Comparison of ENCODE assay signal across 8 cellular contexts in the genomic region with DNA sequence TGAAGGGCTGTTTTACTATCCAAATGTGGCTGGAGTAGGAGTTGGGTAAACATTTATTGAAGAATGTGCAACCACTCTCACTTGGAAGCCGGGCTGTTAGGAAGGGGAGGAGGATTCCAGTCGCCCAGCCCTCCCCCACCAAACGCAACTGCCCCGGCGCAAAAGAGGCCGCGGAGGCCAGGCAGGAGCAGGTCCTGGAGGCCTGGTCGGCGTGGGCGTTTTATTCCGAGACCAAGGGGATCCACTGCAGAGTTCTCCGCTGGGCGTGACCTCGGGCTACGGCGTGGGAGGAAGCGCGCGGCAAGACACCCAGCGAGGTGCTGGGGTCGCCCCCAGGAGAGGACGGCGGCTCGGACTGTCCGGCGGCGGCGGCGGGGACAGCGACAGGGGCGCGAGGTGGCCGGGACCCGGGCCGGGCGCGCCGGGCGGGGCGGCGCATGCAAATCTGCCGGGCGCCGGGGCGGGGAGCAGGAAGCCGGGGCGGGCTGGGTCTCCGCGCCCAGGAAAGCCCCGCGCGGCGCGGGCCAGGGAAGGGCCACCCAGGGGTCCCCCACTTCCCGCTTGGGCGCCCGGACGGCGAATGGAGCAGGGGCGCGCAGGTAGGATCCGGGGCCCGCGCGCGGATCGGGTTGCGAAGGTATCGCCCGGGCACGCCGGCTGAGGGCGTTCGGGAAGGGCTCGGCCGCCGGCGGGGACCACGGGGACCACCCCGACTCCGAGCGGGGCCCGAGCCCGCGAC. TPM values are rescaled to one million over a fixed set of nuclear protein-coding genes. Genes with fewer than 3 reads are reported as not detected.
DNase-seq lines count a peak whose midpoint lies in the region; ATAC-seq and TF ChIP-seq lines count a peak whose summit lies in the region.

A gene (plus strand): TSS at position 553 of the 739 bp plus-strand sequence. CDS start 26,230 bp downstream, outside the sequence.

- RAD21 ChIA-PET in HCT116 (lab: Charles Lee; ENCODE audit: low non-redundant PET in 1 of 2, low total read pairs in 2 of 2, uncharacterized antibody in 2 of 2, unreplicated experiment in 2 of 2) = no interaction called here

- H3K27me3 ChIP-seq in HCT116 (ENCODE audit: insufficient read depth, low read length) = no peaks in the 10 kb centered on the region
- H3K27me3 ChIP-seq in neutrophil = no peaks in the 10 kb centered on the region
- no peaks in the 10 kb centered on the region for H3K27me3 ChIP-seq in testis

- H3K9me3 Mint-ChIP-seq in activated T-helper 17 cell treated with anti-CD3 and anti-CD28 coated beads, Interleukin-2, amount 50 U/mL, for 72 hours = no peaks in the 10 kb centered on the region

- H3K27me3 Mint-ChIP-seq in activated T-helper 17 cell treated with anti-CD3 and anti-CD28 coated beads, Interleukin-2, amount 50 U/mL, for 72 hours = no peaks in the 10 kb centered on the region

- POLR2A ChIA-PET in HCT116 (lab: Charles Lee) = no interaction called here

- peak within 1 kb of the TSS; percentile 92 for H3K9ac ChIP-seq in HCT116 (ENCODE audit: low read length)

- 0% methylated on average over 6 to 73 of the region's 85 CpGs for WGBS in testis, 2 donors

- H3K27ac ChIP-seq in HCT116 (ENCODE audit: low read depth, low read length) = peak within 1 kb of the TSS; percentile 82
- H3K27ac ChIP-seq in neutrophil = peak within 1 kb of the TSS; percentile 99
- H3K27ac ChIP-seq in testis = peak within 1 kb of the TSS; percentile 90 to 91

- H3K4me3 ChIP-seq in HCT116 (replicated peaks in 1 of 2; ENCODE audit: low read depth in 1 of 2, low read length in 2 of 2) (peak within 1 kb of the TSS; percentile 82 to 95), neutrophil (ENCODE audit: low read depth in 1 of 2, low read length in 1 of 2) (peak within 1 kb of the TSS; percentile 86 to 98), testis (peak within 1 kb of the TSS; percentile 74 to 86)

- CTCF ChIA-PET in HCT116 (lab: Charles Lee) = no interaction called here

- intact Hi-C loops in HCT116 (cut with micrococcal nuclease) = loop anchor here (5.0 kb wide), 1 partner anchor 36 kb away; no protein-coding TSS in a partner anchor
- intact Hi-C loops in testis (cut with DNase I; ENCODE audit: low total_unique reads) = no loop called here

- no TSS peak for BruUV-seq in HCT116 (replicated peaks; lab: Mats Ljungman, UMichigan)

- DNase-seq in ELR (ENCODE audit: low read depth) (peak; percentile 76), HCT116 (ENCODE audit: low read depth, low spot score) (peak; percentile 22), OCI-M1 (lab: John Stamatoyannopoulos, UW) (peak; percentile 47), fibroblast of the conjunctiva (ENCODE audit: low read depth) (peak; percentile 33), testis (peak; percentile 74)

- no peak for TF ChIP-seq RAD21 in HCT116 (IDR thresholded peaks at IDR 0.05; ENCODE audit: low read depth)

- H3K36me3 Mint-ChIP-seq in activated T-helper 17 cell treated with anti-CD3 and anti-CD28 coated beads, Interleukin-2, amount 50 U/mL, for 72 hours (ENCODE audit: low read depth) = peaks cover 46% of the 10 kb centered on the region

- no peak for TF ChIP-seq POLR2A in HCT116 (IDR thresholded peaks at IDR 0.05; ENCODE audit: borderline replicate concordance, extremely low read depth, insufficient read depth, insufficient read length)
- TF ChIP-seq POLR2A in testis (IDR thresholded peaks at IDR 0.05) = no peak

- H3K4me3 Mint-ChIP-seq in activated T-helper 17 cell treated with anti-CD3 and anti-CD28 coated beads, Interleukin-2, amount 50 U/mL, for 72 hours = peak within 1 kb of the TSS; percentile 98

- no peaks in the 10 kb centered on the region for H3K9me2 ChIP-seq in HCT116 (ENCODE audit: insufficient read depth)

- peaks cover 27% of the 10 kb centered on the region for H3K4me1 Mint-ChIP-seq in activated T-helper 17 cell treated with anti-CD3 and anti-CD28 coated beads, Interleukin-2, amount 50 U/mL, for 72 hours

- TF ChIP-seq CTCF in HCT116 (IDR thresholded peaks at IDR 0.05 in 2 of 3, conservative IDR thresholded peaks at IDR 0.05 in 1 of 3; ENCODE audit: borderline replicate concordance in 1 of 3, insufficient read depth in 1 of 3, low read depth in 2 of 3, low read length in 2 of 3) (no peak), neutrophil (IDR thresholded peaks at IDR 0.05) (peak; percentile 29), testis (IDR thresholded peaks at IDR 0.05) (no peak)

- H3K4me1 ChIP-seq in HCT116 (ENCODE audit: control insufficient read depth in 1 of 2, insufficient read depth in 2 of 2, low read length in 2 of 2) (peaks cover 13 to 58% of the 10 kb centered on the region in 2 experiments), neutrophil (ENCODE audit: control insufficient read depth in 1 of 2, insufficient read depth in 1 of 2, low read depth in 1 of 2, low read length in 1 of 2) (peaks cover 49 to 56% of the 10 kb centered on the region in 2 experiments), testis (peaks cover 37% of the 10 kb centered on the region)

- H3K36me3 ChIP-seq in HCT116 (ENCODE audit: control insufficient read depth in 1 of 2, insufficient read depth in 2 of 2, low read length in 2 of 2) (no peaks in the 10 kb centered on the region), neutrophil (peaks cover 6% of the 10 kb centered on the region), testis (ENCODE audit: low read depth, missing control alignments) (no peaks in the 10 kb centered on the region)

- H3K9me3 ChIP-seq in HCT116 (ENCODE audit: control insufficient read depth in 1 of 2, insufficient read depth in 1 of 2, low read depth in 1 of 2, low read length in 2 of 2) = peaks cover 0 to 6% of the 10 kb centered on the region in 2 experiments; a peak in 1 of 4 replicates
- H3K9me3 ChIP-seq in neutrophil = no peaks in the 10 kb centered on the region
- H3K9me3 ChIP-seq in testis = no peaks in the 10 kb centered on the region

- H3K4me2 ChIP-seq in HCT116 (ENCODE audit: low read length) = peak within 1 kb of the TSS; percentile 88

- peak; percentile 72 for ATAC-seq in HCT116
- peak; percentile 14 for ATAC-seq in activated T-helper 17 cell treated with anti-CD3 and anti-CD28 coated beads, Interleukin-2, amount 50 U/mL, for 72 hours (replicated peaks)
- no peak for ATAC-seq in GM18870 (IDR thresholded peaks at IDR 0.05; ENCODE audit: unreplicated experiment)

- peak within 1 kb of the TSS; percentile 97 for H3K27ac Mint-ChIP-seq in activated T-helper 17 cell treated with anti-CD3 and anti-CD28 coated beads, Interleukin-2, amount 50 U/mL, for 72 hours

- no peaks in the 10 kb centered on the region for H4K20me1 ChIP-seq in HCT116 (ENCODE audit: insufficient read depth)

- H2AFZ ChIP-seq in HCT116 (ENCODE audit: low read depth, low read length, poor library complexity, severe bottlenecking) = peak within 1 kb of the TSS; percentile 16

- peaks cover 46% of the 10 kb centered on the region for H3K79me2 ChIP-seq in HCT116 (ENCODE audit: insufficient read depth, low read length)

TF ChIP-seq in HCT116, 20 proteins besides CTCF, POLR2A, EP300 and RAD21:
- TF ChIP-seq SIN3A (IDR thresholded peaks at IDR 0.05; ENCODE audit: low read depth) (0 out of 2 replicates have a peak, but pooled peaks have one; percentile 15), POLR2AphosphoS5 (IDR thresholded peaks at IDR 0.05; ENCODE audit: low read depth, low read length) (peak; percentile 18; the same call in 1 of the 2 replicates), ZFX (IDR thresholded peaks at IDR 0.05) (peak; percentile 73), EZH2 (IDR thresholded peaks at IDR 0.05) (no peak), JUND (IDR thresholded peaks at IDR 0.05) (no peak), TCF7L2 (IDR thresholded peaks at IDR 0.05; ENCODE audit: borderline replicate concordance, extremely low read depth, insufficient read depth, insufficient read length) (no peak), CEBPB (IDR thresholded peaks at IDR 0.05; ENCODE audit: low read depth) (no peak), EGR1 (IDR thresholded peaks at IDR 0.05; ENCODE audit: low read depth) (peak; percentile 94), SP1 (IDR thresholded peaks at IDR 0.05; ENCODE audit: low read depth) (no peak), ZNF274 (IDR thresholded peaks at IDR 0.05; ENCODE audit: low read depth, low read length) (no peak)
- TF ChIP-seq, protein P1, sequence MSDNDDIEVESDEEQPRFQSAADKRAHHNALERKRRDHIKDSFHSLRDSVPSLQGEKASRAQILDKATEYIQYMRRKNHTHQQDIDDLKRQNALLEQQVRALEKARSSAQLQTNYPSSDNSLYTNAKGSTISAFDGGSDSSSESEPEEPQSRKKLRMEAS (IDR thresholded peaks at IDR 0.05) = peak; percentile 31; the same call in 1 of the 2 replicates

RNA-seq across cellular contexts. Expression of the gene that starts here (rescaled TPM):
- total RNA-seq in HCT116 (2021; ENCODE audit: unreplicated experiment) = 29.6 TPM
- polyA plus RNA-seq in HCT116 (2012) = 26.0 and 29.4 TPM in 2 replicates
- 100 to 1,000 TPM; 163 to 216 TPM for total RNA-seq in activated T-helper 17 cell treated with anti-CD3 and anti-CD28 coated beads, Interleukin-2, amount 50 U/mL, for 72 hours
- total RNA-seq in testis = 10 to 100 TPM; 68.6 to 70.7 TPM
- 41.4 TPM for polyA plus RNA-seq in testis (ENCODE audit: insufficient read depth, low read depth, low replicate concordance)

Comparison
In these comparisons a context has a peak if more than half of its experiments do, and no peak if none do; other contexts are left out.
1. DNase-seq: peak in every context shown above with its lines; median percentile 76 in ELR; 74 in testis; 47 in OCI-M1; 33 in fibroblast of the conjunctiva; 22 in HCT116.